29 cellular contexts compared by ENCODE assay signal in the genomic region with DNA sequence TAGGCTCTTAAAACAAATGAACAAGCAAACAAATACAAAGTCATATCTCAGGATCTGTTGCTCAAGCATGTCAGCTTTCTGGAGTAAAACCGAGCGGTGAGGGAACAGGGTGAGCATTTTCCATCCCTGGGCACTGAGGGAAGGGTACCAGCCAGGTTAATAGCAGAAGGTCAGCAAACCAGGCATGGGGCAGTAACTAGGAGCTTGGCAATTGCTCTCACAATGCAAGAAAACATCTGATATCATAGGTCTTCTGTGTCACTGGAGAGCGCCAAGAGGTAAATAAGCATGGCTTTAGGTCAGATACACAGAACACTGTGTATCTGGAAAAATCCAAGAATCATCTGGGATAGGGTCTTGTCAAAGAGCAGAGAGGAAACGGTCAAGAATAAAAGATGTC.
A peak's percentile ranks its signal among the peaks of the same experiment; 100 is the strongest.
DNase-seq lines count a peak whose midpoint lies in the region; ATAC-seq, FAIRE-seq and TF ChIP-seq lines count a peak whose summit lies in the region.
"Had no signal": no experiment of that assay in that cellular context is flagged by ENCODE, and none has a peak within 500 bp of the region (broad histone marks: within the 10 kb centered on the region; RNA-seq: fewer than 3 reads in every experiment).

No MANE protein-coding gene starts in this region.

- H3K27ac ChIP-seq in VCaP, result peak overlapping the region; percentile 44
- peak overlapping the region in 2 of 3 donors; percentile 35 to 69 for H3K27ac ChIP-seq in right lobe of liver
- H3K27ac ChIP-seq in uterus, result no peak overlapping the region
- no peak overlapping the region for H3K27ac ChIP-seq in tibial artery
- H3K27ac ChIP-seq: BLaER1 had no signal

- no peak for TF ChIP-seq POLR2A in right lobe of liver (IDR thresholded peaks at IDR 0.05)
- TF ChIP-seq POLR2A in uterus (IDR thresholded peaks at IDR 0.05), result no peak

- DNase-seq in bronchial epithelial cell (ENCODE audit: low read depth) (no peak), islet precursor cell (peak; percentile 16), right lobe of liver (peak in 2 of 3 donors; percentile 70 to 78), uterus (no peak), tibial artery (no peak)
- DNase-seq: 8988T; ACHN; BE2C; C1 segment of cervical spinal cord; CD4-positive, alpha-beta memory T cell; CD4-positive, CD25-positive, alpha-beta regulatory T cell; CD8-positive, alpha-beta memory T cell; COR-L47; DMS 273 treated with DMSO at 0.1 percent for 48 hours; DMS153; DMS53; DMS79; DND-41; EL; GDM1 had no signal

- H3K27me3 ChIP-seq in bronchial epithelial cell (ENCODE audit: control insufficient read depth, insufficient read depth, low read length), result no peaks in the 10 kb centered on the region
- H3K27me3 ChIP-seq in right lobe of liver, result no peaks in the 10 kb centered on the region
- no peaks in the 10 kb centered on the region for H3K27me3 ChIP-seq in uterus
- no peaks in the 10 kb centered on the region for H3K27me3 ChIP-seq in tibial artery
- H3K27me3 ChIP-seq: BE2C, BLaER1 had no signal

- H3K4me3 ChIP-seq in bronchial epithelial cell (ENCODE audit: low read depth, low read length) (no peak overlapping the region), right lobe of liver (no peak overlapping the region), uterus (no peak overlapping the region), tibial artery (no peak overlapping the region)
- H3K4me3 ChIP-seq: BLaER1, GM12878 had no signal

- no peaks in the 10 kb centered on the region for H3K36me3 ChIP-seq in bronchial epithelial cell (ENCODE audit: control insufficient read depth, insufficient read depth, low read length)
- no peaks in the 10 kb centered on the region for H3K36me3 ChIP-seq in right lobe of liver
- H3K36me3 ChIP-seq in uterus, result no peaks in the 10 kb centered on the region
- no peaks in the 10 kb centered on the region for H3K36me3 ChIP-seq in tibial artery
- H3K36me3 ChIP-seq: BE2C, BLaER1 had no signal

- peaks cover 0 to 17% (median 8%) of the 10 kb centered on the region in 4 donors for H3K4me1 ChIP-seq in right lobe of liver
- H3K4me1 ChIP-seq in uterus, result no peaks in the 10 kb centered on the region
- peaks cover 0 to 11% (median 3%) of the 10 kb centered on the region in 4 donors for H3K4me1 ChIP-seq in tibial artery
- H3K4me1 ChIP-seq: BE2C had no signal

- TF ChIP-seq CTCF in VCaP (conservative IDR thresholded peaks at IDR 0.05), result no peak
- TF ChIP-seq CTCF in bronchial epithelial cell (IDR thresholded peaks at IDR 0.05; ENCODE audit: insufficient read depth, low read length, severe bottlenecking), result no peak
- TF ChIP-seq CTCF in right lobe of liver (IDR thresholded peaks at IDR 0.05), result no peak
- no peak for TF ChIP-seq CTCF in uterus (IDR thresholded peaks at IDR 0.05)
- no peak for TF ChIP-seq CTCF in tibial artery (IDR thresholded peaks at IDR 0.05)

- H3K9me3 ChIP-seq in right lobe of liver (no peaks in the 10 kb centered on the region), uterus (no peaks in the 10 kb centered on the region), tibial artery (peaks cover 0 to 5% (median 0%) of the 10 kb centered on the region in 3 donors)
- H3K9me3 ChIP-seq: BE2C had no signal

- peak; percentile 72 for FAIRE-seq in bronchial epithelial cell (lab: Jason Lieb, UNC)
- FAIRE-seq: A204.1, GM12878, GM12892, GM18507, GM19239 had no signal

- intact Hi-C loops in right lobe of liver (cut with DNase I), result no loop called here
- intact Hi-C loops in uterus (cut with DNase I; ENCODE audit: low total_unique reads), result no loop called here
- intact Hi-C loops in tibial artery (cut with DNase I; ENCODE audit: low total_unique reads), result no loop called here

- WGBS in right lobe of liver (ENCODE audit: insufficient coverage, low coverage, low lambda C conversion rate, missing lambda C conversion rate), result 50% methylated on average over 4 of the region's 4 CpGs

- ATAC-seq in right lobe of liver (peak; percentile 78 to 90 (median 86)), GM18520 (IDR thresholded peaks at IDR 0.05; ENCODE audit: unreplicated experiment) (no peak), GM19395 (IDR thresholded peaks at IDR 0.05; ENCODE audit: unreplicated experiment) (no peak)
- ATAC-seq: GM12878 had no signal

Comparison
In these comparisons a context has a peak if more than half of its experiments do, and no peak if none do; other contexts are left out.
1. H3K27ac ChIP-seq: peak in VCaP (single experiment) and right lobe of liver (2 of 3); none in uterus (0 of 2) and tibial artery (0 of 2).
2. DNase-seq: peak in islet precursor cell (single experiment) and right lobe of liver (2 of 3); none in bronchial epithelial cell (single experiment), uterus (0 of 2) and tibial artery (0 of 2).
3. ATAC-seq: peak in right lobe of liver (4 of 4); none in GM18520 (single experiment) and GM19395 (single experiment).